ENCODE assay signal across 32 cellular contexts in genomic region chr6:86963352-86963751, GRCh38. TPM values are rescaled to one million over a fixed set of nuclear protein-coding genes. Genes with fewer than 3 reads are reported as not detected.
"Had no signal": no experiment of that assay in that cellular context is flagged by ENCODE, and none has a peak within 500 bp of the region (broad histone marks: within the 10 kb centered on the region; RNA-seq: fewer than 3 reads in every experiment).

No MANE protein-coding gene starts in this region.

- H3K36me3 Mint-ChIP-seq: naive thymus-derived CD8-positive, alpha-beta T cell; stimulated activated memory B cell treated with anti-CD40 and anti-IgM and Interleukin-4, amounts not matched to agents 10 μg/mL and 1 μg/mL and 100 μg/mL, for 72 hours had no signal

- H2AFZ ChIP-seq: hepatocyte had no signal

- H3K4me3 ChIP-seq: coronary artery, esophagus muscularis mucosa, hepatocyte, lung, mucosa of descending colon, spleen, tibial artery, upper lobe of right lung, vagina had no signal

- H3K27me3 ChIP-seq: esophagus muscularis mucosa, hepatocyte, neutrophil, spleen, tibial artery, upper lobe of right lung, vagina had no signal

- DNase-seq: effector CD4-positive, alpha-beta T cell; endodermal cell; foreskin fibroblast; head of caudate nucleus; kidney; left colon; left ventricle myocardium superior; mesendoderm; mucosa of descending colon; naive thymus-derived CD8-positive, alpha-beta T cell; posterior cingulate gyrus; spleen; stimulated activated CD4-positive, alpha-beta T cell treated with anti-CD3 and anti-CD28 coated beads, Interleukin-15, amount 100 ng/mL, for 24 hours; stimulated activated CD4-positive, alpha-beta T cell treated with anti-CD3 and anti-CD28 coated beads, Interleukin-1b, Interleukin-23, amount 100 ng/mL, for 48 hours; stimulated activated CD4-positive, alpha-beta T cell treated with anti-CD3 and anti-CD28 coated beads, Interleukin-4, amount 100 ng/mL, for 24 hours; tibial artery; upper lobe of right lung had no signal

- H3K27me3 Mint-ChIP-seq: stimulated activated naive CD8-positive, alpha-beta T cell treated with anti-CD3 and anti-CD28 coated beads, Interleukin-15, Interleukin-2, amounts not matched to agents 100 ng/mL and 50 ng/mL, for 24 hours had no signal

- H3K4me1 ChIP-seq: esophagus muscularis mucosa, spleen, tibial artery, upper lobe of right lung, vagina had no signal

- H3K4me3 Mint-ChIP-seq: endodermal cell; naive thymus-derived CD8-positive, alpha-beta T cell; stimulated activated memory B cell treated with anti-CD40 and anti-IgM and Interleukin-4, amounts not matched to agents 10 μg/mL and 1 μg/mL and 100 μg/mL, for 72 hours; stimulated activated naive CD8-positive, alpha-beta T cell treated with anti-CD3 and anti-CD28 coated beads, Interleukin-15, Interleukin-2, amounts not matched to agents 100 ng/mL and 50 ng/mL, for 24 hours had no signal

- ATAC-seq: left colon; left ventricle myocardium superior; mucosa of descending colon; naive thymus-derived CD8-positive, alpha-beta T cell; sciatic nerve; stimulated activated memory B cell treated with anti-CD40 and anti-IgM and Interleukin-4, amounts not matched to agents 10 μg/mL and 1 μg/mL and 100 μg/mL, for 72 hours; upper lobe of right lung had no signal

- H3K4me1 Mint-ChIP-seq: naive thymus-derived CD8-positive, alpha-beta T cell; stimulated activated memory B cell treated with anti-CD40 and anti-IgM and Interleukin-4, amounts not matched to agents 10 μg/mL and 1 μg/mL and 100 μg/mL, for 72 hours had no signal

- H3K27ac ChIP-seq: coronary artery, epithelial cell of prostate, esophagus muscularis mucosa, hepatocyte, neutrophil, spleen, tibial artery, upper lobe of right lung, vagina had no signal

- H3K27ac Mint-ChIP-seq: endodermal cell; naive thymus-derived CD8-positive, alpha-beta T cell; stimulated activated memory B cell treated with anti-CD40 and anti-IgM and Interleukin-4, amounts not matched to agents 10 μg/mL and 1 μg/mL and 100 μg/mL, for 72 hours; stimulated activated naive CD8-positive, alpha-beta T cell treated with anti-CD3 and anti-CD28 coated beads, Interleukin-15, Interleukin-2, amounts not matched to agents 100 ng/mL and 50 ng/mL, for 24 hours had no signal

- H3K4me2 ChIP-seq: hepatocyte had no signal

- H3K9me3 ChIP-seq: esophagus muscularis mucosa, mucosa of descending colon, neutrophil, spleen, tibial artery, upper lobe of right lung, vagina had no signal

- H3K36me3 ChIP-seq: esophagus muscularis mucosa, neutrophil, spleen, tibial artery, upper lobe of right lung, vagina had no signal

- H3K9me3 Mint-ChIP-seq: endodermal cell; stimulated activated memory B cell treated with anti-CD40 and anti-IgM and Interleukin-4, amounts not matched to agents 10 μg/mL and 1 μg/mL and 100 μg/mL, for 72 hours; stimulated activated naive CD8-positive, alpha-beta T cell treated with anti-CD3 and anti-CD28 coated beads, Interleukin-15, Interleukin-2, amounts not matched to agents 100 ng/mL and 50 ng/mL, for 24 hours had no signal

RNA-seq across cellular contexts. Expression of gene HTR1E, which starts 26.0 kb away (rescaled TPM):
- total RNA-seq: dermis microvascular lymphatic vessel endothelial cell; kidney; left colon; left ventricle myocardium superior; lung; mucosa of descending colon; naive thymus-derived CD8-positive, alpha-beta T cell; osteoblast; pulmonary artery endothelial cell; sciatic nerve; skeletal muscle tissue; spleen; temporal lobe; upper lobe of right lung; vagina had no signal
- polyA plus RNA-seq: lung; naive thymus-derived CD8-positive, alpha-beta T cell; spleen had no signal
